ENCODE assay signal across 1 cellular context in the genomic region with DNA sequence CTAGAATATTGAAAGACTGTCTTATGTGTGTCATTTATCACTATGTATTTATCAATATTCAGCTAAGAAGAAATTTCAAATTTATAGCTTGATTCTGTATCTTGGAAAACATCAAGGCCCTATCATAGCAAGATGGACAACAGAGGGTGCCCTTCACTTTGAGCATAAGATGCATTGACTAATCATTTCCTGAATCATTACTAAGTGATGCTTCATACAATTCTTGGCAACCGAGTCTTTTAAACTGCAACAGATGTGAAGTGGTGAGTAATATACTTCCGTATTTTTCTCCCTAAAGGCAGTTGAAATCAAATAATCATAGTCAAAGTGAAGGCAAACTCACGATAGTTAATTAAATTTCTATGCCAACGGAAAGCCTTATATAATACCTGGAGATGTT.
A peak's percentile ranks its signal among the peaks of the same experiment; 100 is the strongest.
TF ChIP-seq lines count a peak whose summit lies in the region.

No MANE protein-coding gene starts in this region.

TF ChIP-seq in IMR-90, 13 proteins besides CTCF, POLR2A, EP300 and RAD21:
- peak; percentile 46; the same call in 1 of the 2 replicates for TF ChIP-seq SMC3 (IDR thresholded peaks at IDR 0.05; ENCODE audit: low read depth, low read length)
- no peak for TF ChIP-seq USF2 (IDR thresholded peaks at IDR 0.05; ENCODE audit: low read depth, low read length)
- TF ChIP-seq MAFK (IDR thresholded peaks at IDR 0.05; ENCODE audit: low read depth, low read length) = peak; percentile 7; the same call in 1 of the 2 replicates
- peak; percentile 2; the same call in 1 of the 2 replicates for TF ChIP-seq NFE2L2 (IDR thresholded peaks at IDR 0.05; ENCODE audit: low read depth, low read length)
- no peak for TF ChIP-seq RFX5 (IDR thresholded peaks at IDR 0.05; ENCODE audit: low read depth, low read length)
- no peak for TF ChIP-seq BHLHE40 (IDR thresholded peaks at IDR 0.05; ENCODE audit: low read depth, low read length)
- TF ChIP-seq CEBPB (IDR thresholded peaks at IDR 0.05; ENCODE audit: low read depth, low read length) = peak; percentile 78
- no peak for TF ChIP-seq ELK1 (IDR thresholded peaks at IDR 0.05; ENCODE audit: borderline replicate concordance, low read depth, low read length)
- no peak for TF ChIP-seq CHD1 (IDR thresholded peaks at IDR 0.05; ENCODE audit: low read depth, low read length)
- peak; percentile 70 for TF ChIP-seq FOS (IDR thresholded peaks at IDR 0.05; ENCODE audit: low read depth, low read length)
- no peak for TF ChIP-seq MAZ (IDR thresholded peaks at IDR 0.05; ENCODE audit: borderline replicate concordance, low read depth, low read length)
- no peak for TF ChIP-seq RCOR1 (IDR thresholded peaks at IDR 0.05; ENCODE audit: insufficient replicate concordance, low read length)
- TF ChIP-seq MXI1 (IDR thresholded peaks at IDR 0.05; ENCODE audit: borderline replicate concordance, low read depth, low read length) = no peak
